In the genomic region with DNA sequence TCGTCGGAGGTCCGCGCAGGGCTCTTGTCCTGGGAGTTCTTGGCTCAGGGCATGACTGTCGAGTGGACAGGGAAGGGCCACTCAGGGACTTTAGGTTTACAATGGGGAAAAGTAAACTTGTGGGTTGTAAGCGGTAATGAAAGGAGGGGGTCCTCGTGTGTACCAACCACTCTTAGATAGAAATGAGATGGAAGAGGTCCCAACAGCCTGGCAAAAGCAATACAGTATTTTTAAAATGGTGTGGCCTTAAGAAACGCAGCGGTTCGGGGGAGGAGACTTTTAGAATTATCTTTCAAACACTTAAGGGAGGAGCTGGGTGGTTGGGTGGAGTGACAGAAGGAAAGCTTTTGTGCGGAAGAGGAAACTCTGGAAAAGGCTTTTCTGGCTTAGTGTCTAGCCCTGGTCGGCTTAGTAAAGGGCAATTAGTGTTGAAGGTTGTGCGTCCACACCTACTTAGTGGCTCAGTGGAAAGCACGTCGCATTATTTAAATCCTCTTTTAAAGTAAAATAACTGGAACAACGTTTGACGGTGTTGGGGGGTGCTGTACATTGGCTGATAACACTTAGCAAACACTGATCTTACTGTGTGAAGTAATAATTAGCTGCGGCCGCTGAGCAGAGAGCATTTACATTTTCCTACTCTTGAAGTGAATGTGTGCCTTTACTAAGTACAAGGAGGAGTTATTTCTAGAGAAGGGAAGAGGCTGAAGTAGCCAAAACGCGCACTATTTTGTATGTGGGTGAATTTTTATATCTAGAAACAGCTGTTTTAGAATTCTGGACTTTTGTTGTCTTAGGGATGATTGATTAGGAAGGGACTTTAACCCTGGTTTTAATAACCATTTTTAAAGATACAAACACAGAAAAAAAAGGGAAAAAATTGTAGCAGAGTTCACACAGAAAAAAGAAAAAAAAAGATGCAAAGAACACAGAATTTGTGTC, we compare ENCODE assay signal across 8 cellular contexts. TPM values are rescaled to one million over a fixed set of nuclear protein-coding genes. Genes with fewer than 3 reads are reported as not detected.
DNase-seq lines count a peak whose midpoint lies in the region; ATAC-seq, FAIRE-seq and TF ChIP-seq lines count a peak whose summit lies in the region.

No MANE protein-coding gene starts in this region.

- H3K4me3 ChIP-seq in thoracic aorta, result peak overlapping the region; percentile 98

- no peaks in the 10 kb centered on the region for H3K27me3 Mint-ChIP-seq in activated CD4-positive, alpha-beta memory T cell treated with anti-CD3 and anti-CD28 coated beads for 36 hours

- CTCF ChIA-PET in activated CD4-positive, alpha-beta memory T cell treated with anti-CD3 and anti-CD28 coated beads for 36 hours (lab: Charles Lee), result interaction anchor here (0.7 to 4.8 kb wide), 11 partner anchors 26 to 356 kb away, joined by 3 to 47 read pairs (median 4); no protein-coding TSS in a partner anchor

- no peaks in the 10 kb centered on the region for H3K36me3 ChIP-seq in thoracic aorta

- ATAC-seq in HG03442 (IDR thresholded peaks at IDR 0.05; ENCODE audit: unreplicated experiment) (peak; percentile 38), thoracic aorta (ENCODE audit: insufficient number of reproducible peaks, low FRiP score, low read depth) (peak; percentile 64)

- H3K27ac ChIP-seq in epithelial cell of prostate (peak overlapping the region; percentile 96), thoracic aorta (peak overlapping the region; percentile 99 to 100)

- POLR2A ChIA-PET in activated CD4-positive, alpha-beta memory T cell treated with anti-CD3 and anti-CD28 coated beads for 36 hours (lab: Charles Lee), result interaction anchor here (0.6 to 3.6 kb wide), 10 partner anchors 10 to 250 kb away, joined by 3 to 12 read pairs (median 6); partner anchors contain the start of gene KSR1

- FAIRE-seq in GM19239 (lab: Jason Lieb, UNC), result peak; percentile 62

- peak overlapping the region; percentile 100 for H3K27ac Mint-ChIP-seq in activated CD4-positive, alpha-beta memory T cell treated with anti-CD3 and anti-CD28 coated beads for 36 hours

- no peaks in the 10 kb centered on the region for H3K9me3 ChIP-seq in thoracic aorta

- peak; percentile 11 for DNase-seq in COLO668 (lab: John Stamatoyannopoulos, UW; ENCODE audit: unreplicated experiment)
- peak; percentile 22 for DNase-seq in GM19239 (ENCODE audit: insufficient read length, low spot score)
- peak; percentile 88 for DNase-seq in NCI-H526 treated with DMSO at 0.1 percent for 48 hours (lab: John Stamatoyannopoulos, UW)
- peak; percentile 63 for DNase-seq in activated CD4-positive, alpha-beta memory T cell treated with anti-CD3 and anti-CD28 coated beads for 36 hours
- DNase-seq in epithelial cell of prostate (ENCODE audit: low read depth, low spot score), result peak; percentile 41
- peak; percentile 77 for DNase-seq in mucosa of gallbladder (ENCODE audit: low spot score)
- DNase-seq in thoracic aorta (ENCODE audit: low spot score), result no peak

- H3K4me1 ChIP-seq in thoracic aorta (ENCODE audit: control insufficient read depth in 1 of 2, low read depth in 2 of 2), result peaks cover 35 to 38% of the 10 kb centered on the region in 2 donors

- peak overlapping the region; percentile 99 for H3K4me3 Mint-ChIP-seq in activated CD4-positive, alpha-beta memory T cell treated with anti-CD3 and anti-CD28 coated beads for 36 hours

- no peaks in the 10 kb centered on the region for H3K27me3 ChIP-seq in thoracic aorta (replicated peaks; ENCODE audit: insufficient read depth)

- H3K9me3 Mint-ChIP-seq in activated CD4-positive, alpha-beta memory T cell treated with anti-CD3 and anti-CD28 coated beads for 36 hours, result no peaks in the 10 kb centered on the region

- intact Hi-C loops in activated CD4-positive, alpha-beta memory T cell treated with anti-CD3 and anti-CD28 coated beads for 36 hours (cut with micrococcal nuclease), result loop anchor here (1.0 to 5.0 kb wide), 4 partner anchors 37 to 178 kb away; no protein-coding TSS in a partner anchor

- H3K4me1 Mint-ChIP-seq in activated CD4-positive, alpha-beta memory T cell treated with anti-CD3 and anti-CD28 coated beads for 36 hours (ENCODE audit: low read depth), result peaks cover 48% of the 10 kb centered on the region

- peaks cover 15% of the 10 kb centered on the region for H3K36me3 Mint-ChIP-seq in activated CD4-positive, alpha-beta memory T cell treated with anti-CD3 and anti-CD28 coated beads for 36 hours

- no peak for TF ChIP-seq CTCF in thoracic aorta (IDR thresholded peaks at IDR 0.05)

RNA-seq across cellular contexts. Expression of gene WSB1, which starts 1.0 kb away (rescaled TPM):
- 100 to 1,000 TPM; 135 to 147 TPM for total RNA-seq in activated CD4-positive, alpha-beta memory T cell treated with anti-CD3 and anti-CD28 coated beads for 36 hours
- total RNA-seq in mucosa of gallbladder, result 177 TPM
- 100 to 1,000 TPM; 214 to 284 TPM for total RNA-seq in thoracic aorta
